In genomic region chr1:226009650-226010044, GRCh38 we compare ENCODE assay signal across 18 cellular contexts.
"Had no signal": no experiment of that assay in that cellular context is flagged by ENCODE, and none has a peak within 500 bp of the region (broad histone marks: within the 10 kb centered on the region; RNA-seq: fewer than 3 reads in every experiment).

No MANE protein-coding gene starts in this region.

- H3K9me3 ChIP-seq: colonic mucosa, neutrophil, psoas muscle, right lobe of liver, thoracic aorta, transverse colon had no signal

- H3K27ac ChIP-seq: colonic mucosa, foreskin keratinocyte, neutrophil, psoas muscle, right lobe of liver, thoracic aorta, transverse colon had no signal

- DNase-seq: colonic mucosa; dermis blood vessel endothelial cell; endodermal cell; foreskin keratinocyte; left colon; left ventricle myocardium superior; mesenchymal stem cell; naive B cell; psoas muscle; retina; right lobe of liver; stimulated activated CD4-positive, alpha-beta T cell treated with anti-CD3 and anti-CD28 coated beads, Interleukin-4, amount 100 ng/mL, for 24 hours; stimulated activated naive B cell treated with anti-CD40 and anti-IgM and Interleukin-4, amounts not matched to agents 10 μg/mL and 1 μg/mL and 100 μg/mL, for 72 hours; stimulated activated naive CD8-positive, alpha-beta T cell treated with anti-CD3 and anti-CD28 coated beads, Interleukin-15, amount 100 ng/mL, for 72 hours; transverse colon had no signal

- H3K36me3 ChIP-seq: colonic mucosa, neutrophil, right lobe of liver, thoracic aorta, transverse colon had no signal

- H3K27ac Mint-ChIP-seq: endodermal cell; stimulated activated naive B cell treated with anti-CD40 and anti-IgM and Interleukin-4, amounts not matched to agents 10 μg/mL and 1 μg/mL and 100 μg/mL, for 72 hours; stimulated activated naive CD8-positive, alpha-beta T cell treated with anti-CD3 and anti-CD28 coated beads, Interleukin-15, amount 100 ng/mL, for 72 hours had no signal

- H3K9me3 Mint-ChIP-seq: endodermal cell; naive B cell; stimulated activated naive B cell treated with anti-CD40 and anti-IgM and Interleukin-4, amounts not matched to agents 10 μg/mL and 1 μg/mL and 100 μg/mL, for 72 hours; stimulated activated naive CD8-positive, alpha-beta T cell treated with anti-CD3 and anti-CD28 coated beads, Interleukin-15, amount 100 ng/mL, for 72 hours had no signal

- H3K4me1 ChIP-seq: colonic mucosa, foreskin keratinocyte, psoas muscle, right lobe of liver, transverse colon had no signal

- H3K4me3 Mint-ChIP-seq: endodermal cell; naive B cell; stimulated activated naive B cell treated with anti-CD40 and anti-IgM and Interleukin-4, amounts not matched to agents 10 μg/mL and 1 μg/mL and 100 μg/mL, for 72 hours; stimulated activated naive CD8-positive, alpha-beta T cell treated with anti-CD3 and anti-CD28 coated beads, Interleukin-15, amount 100 ng/mL, for 72 hours had no signal

- H3K4me1 Mint-ChIP-seq: endodermal cell had no signal

- H3K27me3 Mint-ChIP-seq: naive B cell; stimulated activated naive B cell treated with anti-CD40 and anti-IgM and Interleukin-4, amounts not matched to agents 10 μg/mL and 1 μg/mL and 100 μg/mL, for 72 hours; stimulated activated naive CD8-positive, alpha-beta T cell treated with anti-CD3 and anti-CD28 coated beads, Interleukin-15, amount 100 ng/mL, for 72 hours had no signal

- H3K4me3 ChIP-seq: colonic mucosa, lung, psoas muscle, right lobe of liver, thoracic aorta, transverse colon had no signal

- H3K27me3 ChIP-seq: colonic mucosa, foreskin keratinocyte, neutrophil, right lobe of liver, transverse colon had no signal

- ATAC-seq: foreskin keratinocyte; left colon; left ventricle myocardium superior; psoas muscle; right lobe of liver; stimulated activated naive B cell treated with anti-CD40 and anti-IgM and Interleukin-4, amounts not matched to agents 10 μg/mL and 1 μg/mL and 100 μg/mL, for 72 hours; stimulated activated naive CD8-positive, alpha-beta T cell treated with anti-CD3 and anti-CD28 coated beads, Interleukin-15, amount 100 ng/mL, for 72 hours had no signal

- H3K36me3 Mint-ChIP-seq: naive B cell; stimulated activated naive B cell treated with anti-CD40 and anti-IgM and Interleukin-4, amounts not matched to agents 10 μg/mL and 1 μg/mL and 100 μg/mL, for 72 hours had no signal
